ENCODE assay signal across 9 cellular contexts in genomic region chr2:240387669-240388358, GRCh38. TPM values are rescaled to one million over a fixed set of nuclear protein-coding genes. Genes with fewer than 3 reads are reported as not detected.
DNase-seq lines count a peak whose midpoint lies in the region; TF ChIP-seq lines count a peak whose summit lies in the region.
"Had no signal": no experiment of that assay in that cellular context is flagged by ENCODE, and none has a peak within 500 bp of the region (broad histone marks: within the 10 kb centered on the region; RNA-seq: fewer than 3 reads in every experiment).

No MANE protein-coding gene starts in this region.

- peaks cover 0 to 4% (median 0%) of the 10 kb centered on the region in 3 donors for H3K27me3 Mint-ChIP-seq in immature natural killer cell (ENCODE audit: low read depth in 3 of 3)

- no peaks in the 10 kb centered on the region for H3K36me3 Mint-ChIP-seq in immature natural killer cell
- H3K36me3 Mint-ChIP-seq: IgD-negative memory B cell had no signal

- H2AFZ ChIP-seq in osteoblast (ENCODE audit: low read length), result peak overlapping the region; percentile 76

- H3K4me3 ChIP-seq in SJCRH30, result no peak overlapping the region
- H3K4me3 ChIP-seq in foreskin fibroblast (ENCODE audit: low read depth in 1 of 2, low read length in 2 of 2), result no peak overlapping the region
- peak overlapping the region; percentile 1 for H3K4me3 ChIP-seq in osteoblast (ENCODE audit: insufficient read depth, low read length)

- H3K36me3 ChIP-seq in SJCRH30 (no peaks in the 10 kb centered on the region), osteoblast (ENCODE audit: insufficient read depth, low read length) (no peaks in the 10 kb centered on the region)

- H3K4me1 ChIP-seq in SJCRH30, result peaks cover 34% of the 10 kb centered on the region
- H3K4me1 ChIP-seq in osteoblast (ENCODE audit: insufficient read depth, low read length), result peaks cover 13% of the 10 kb centered on the region

- peak; percentile 63 for DNase-seq in COLO829 (ENCODE audit: low spot score)
- DNase-seq in SJCRH30, result peak; percentile 87 to 89
- peak; percentile 94 to 96 for DNase-seq in foreskin fibroblast
- DNase-seq in osteoblast (ENCODE audit: insufficient read length, low spot score, missing footprints), result peak; percentile 99
- DNase-seq in immature natural killer cell, result no peak
- DNase-seq in NOMO-1 (lab: John Stamatoyannopoulos, UW; ENCODE audit: unreplicated experiment in 2 of 2), result no peak
- DNase-seq in NCI-H2107 (lab: John Stamatoyannopoulos, UW), result no peak
- DNase-seq in MV-4-11 (lab: John Stamatoyannopoulos, UW), result no peak

- H4K20me1 ChIP-seq in osteoblast (ENCODE audit: insufficient read depth, low read length), result no peaks in the 10 kb centered on the region

- H3K27ac ChIP-seq in SJCRH30 (peak overlapping the region; percentile 63), osteoblast (ENCODE audit: low read depth, low read length) (peak overlapping the region; percentile 68)

- peaks cover 0 to 3% of the 10 kb centered on the region in 2 donors for H3K4me1 Mint-ChIP-seq in immature natural killer cell
- H3K4me1 Mint-ChIP-seq: IgD-negative memory B cell had no signal

- H3K9me3 Mint-ChIP-seq in immature natural killer cell, result no peaks in the 10 kb centered on the region
- H3K9me3 Mint-ChIP-seq: IgD-negative memory B cell had no signal

- no peaks in the 10 kb centered on the region for H3K27me3 ChIP-seq in SJCRH30
- no peaks in the 10 kb centered on the region for H3K27me3 ChIP-seq in osteoblast (ENCODE audit: insufficient read depth, low read length)

- TF ChIP-seq CTCF in foreskin fibroblast (IDR thresholded peaks at IDR 0.05; ENCODE audit: low read depth, low read length) (no peak), osteoblast (IDR thresholded peaks at IDR 0.05; ENCODE audit: extremely low read depth, low read depth, low read length) (no peak)

- peak overlapping the region; percentile 49 for H3K4me2 ChIP-seq in osteoblast (ENCODE audit: insufficient read depth, low read length)

- H3K27ac Mint-ChIP-seq in immature natural killer cell, result no peak overlapping the region
- H3K27ac Mint-ChIP-seq: IgD-negative memory B cell had no signal

- H3K9me3 ChIP-seq in SJCRH30 (replicated peaks) (no peaks in the 10 kb centered on the region), osteoblast (ENCODE audit: low read depth, low read length) (no peaks in the 10 kb centered on the region)

- H3K4me3 Mint-ChIP-seq in immature natural killer cell, result no peak overlapping the region
- H3K4me3 Mint-ChIP-seq: IgD-negative memory B cell had no signal

- H3K79me2 ChIP-seq in osteoblast (ENCODE audit: insufficient read depth, low read length), result no peaks in the 10 kb centered on the region

RNA-seq across cellular contexts. Expression of gene GPC1, which starts 47.6 kb away (rescaled TPM):
- 73.9 and 78.1 TPM in 2 replicates for total RNA-seq in SJCRH30 (2014; rRNA removed; shearing (Covaris generic))
- total RNA-seq in osteoblast, result 44.8 and 54.3 TPM in 2 replicates
- not detected for polyA plus RNA-seq in immature natural killer cell

Comparison
In these comparisons a context has a peak if more than half of its experiments do, and no peak if none do; other contexts are left out.
1. DNase-seq: peak in COLO829 (single experiment), SJCRH30 (2 of 2), foreskin fibroblast (2 of 2) and osteoblast (single experiment); none in immature natural killer cell (0 of 3), NOMO-1 (0 of 2), NCI-H2107 (single experiment) and MV-4-11 (single experiment).